Comparison of ENCODE assay signal across 20 cellular contexts in the genomic region with DNA sequence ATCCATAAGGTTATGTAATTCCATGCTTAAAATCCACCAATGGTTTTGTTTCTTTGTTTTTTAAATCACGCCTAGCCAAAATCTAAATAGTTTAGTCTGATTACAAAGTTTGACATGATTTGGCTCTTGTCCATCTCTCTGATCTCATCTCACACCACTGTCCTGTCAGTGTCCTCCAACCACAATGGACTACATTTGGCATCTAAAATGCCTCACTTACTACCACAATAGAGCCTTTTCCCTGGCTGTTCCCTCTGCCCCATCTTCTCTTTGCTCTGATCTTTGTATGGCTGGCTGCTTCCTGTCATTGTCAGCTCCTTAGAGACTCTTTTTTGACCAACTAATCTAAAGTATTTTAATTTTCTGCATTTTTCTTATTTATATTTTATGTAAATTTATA.
"Had no signal": no experiment of that assay in that cellular context is flagged by ENCODE, and none has a peak within 500 bp of the region (broad histone marks: within the 10 kb centered on the region; RNA-seq: fewer than 3 reads in every experiment).

No MANE protein-coding gene starts in this region.

- H3K4me3 ChIP-seq: breast epithelium, coronary artery, esophagus muscularis mucosa, heart right ventricle, left ventricle myocardium inferior, lower lobe of right lung, psoas muscle, smooth muscle cell, testis, tibial nerve, upper lobe of right lung had no signal

- ATAC-seq: heart right ventricle; left cardiac atrium; lower lobe of right lung; naive thymus-derived CD4-positive, alpha-beta T cell; psoas muscle; upper lobe of right lung had no signal

- H3K4me2 ChIP-seq: smooth muscle cell had no signal

- H3K79me2 ChIP-seq: parathyroid adenoma had no signal

- H3K9ac ChIP-seq: parathyroid adenoma had no signal

- H3K36me3 ChIP-seq: breast epithelium had no signal

- H3K9me3 ChIP-seq: breast epithelium, esophagus muscularis mucosa, heart right ventricle, left ventricle myocardium inferior, lower lobe of right lung, psoas muscle, testis, tibial nerve, upper lobe of right lung had no signal

- H3K27ac ChIP-seq: breast epithelium, coronary artery, esophagus muscularis mucosa, heart right ventricle, left ventricle myocardium inferior, lower lobe of right lung, parathyroid adenoma, psoas muscle, testis, tibial nerve, upper lobe of right lung had no signal

- FAIRE-seq: keratinocyte had no signal

- DNase-seq: effector CD8-positive, alpha-beta T cell; heart right ventricle; left cardiac atrium; left ventricle myocardium inferior; lower lobe of right lung; mesenchymal stem cell; naive thymus-derived CD4-positive, alpha-beta T cell; nephron progenitor cell; psoas muscle; stimulated activated CD4-positive, alpha-beta T cell treated with anti-CD3 and anti-CD28 coated beads, Interleukin-2, amount 100 ng/mL, for 48 hours; stimulated activated naive CD4-positive, alpha-beta T cell treated with Interleukin-2 at 50 U/mL for 16 hours; testis; upper lobe of right lung had no signal

- H2AFZ ChIP-seq: parathyroid adenoma had no signal

- H3K27me3 ChIP-seq: breast epithelium, esophagus muscularis mucosa, heart right ventricle, testis, tibial nerve, upper lobe of right lung had no signal

- H3K4me1 ChIP-seq: breast epithelium, esophagus muscularis mucosa, heart right ventricle, left ventricle myocardium inferior, lower lobe of right lung, parathyroid adenoma, psoas muscle, testis, tibial nerve, upper lobe of right lung had no signal
